Comparison of ENCODE assay signal across 8 cellular contexts in the genomic region with DNA sequence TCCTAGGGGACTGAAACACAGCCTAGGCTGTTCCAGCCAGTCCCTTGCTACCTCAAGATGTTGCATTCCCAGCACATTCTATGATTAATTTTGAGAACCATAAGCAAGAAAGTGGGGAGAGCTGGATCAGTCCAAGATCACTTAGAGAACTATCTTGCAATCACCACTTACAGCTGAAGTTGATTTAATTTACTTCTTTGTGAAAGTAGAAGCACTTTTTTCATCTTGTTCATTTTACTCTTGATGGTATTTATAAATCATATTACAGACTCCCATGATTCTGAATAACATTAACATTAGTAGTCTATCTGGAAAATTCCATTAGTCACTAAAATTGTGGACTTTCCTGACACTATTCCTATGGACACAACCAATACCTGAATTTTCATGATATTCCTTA.
"Had no signal": no experiment of that assay in that cellular context is flagged by ENCODE, and none has a peak within 500 bp of the region (broad histone marks: within the 10 kb centered on the region; RNA-seq: fewer than 3 reads in every experiment).

No MANE protein-coding gene starts in this region.

- H3K27me3 Mint-ChIP-seq: IgD-negative memory B cell had no signal

- H3K4me3 ChIP-seq: K562 had no signal

- H3K4me3 Mint-ChIP-seq: IgD-negative memory B cell had no signal

- H3K4me1 Mint-ChIP-seq: IgD-negative memory B cell had no signal

- H3K27ac ChIP-seq: HL-60 had no signal

- H3K36me3 Mint-ChIP-seq: IgD-negative memory B cell had no signal

- DNase-seq: IMR-90, KBM-7, KG1 had no signal

- H3K27ac Mint-ChIP-seq: IgD-negative memory B cell had no signal

- FAIRE-seq: HepG2, HTR-8/SVneo, K562 had no signal

- ATAC-seq: HepG2, K562 had no signal
